23 cellular contexts compared by ENCODE assay signal in the genomic region with DNA sequence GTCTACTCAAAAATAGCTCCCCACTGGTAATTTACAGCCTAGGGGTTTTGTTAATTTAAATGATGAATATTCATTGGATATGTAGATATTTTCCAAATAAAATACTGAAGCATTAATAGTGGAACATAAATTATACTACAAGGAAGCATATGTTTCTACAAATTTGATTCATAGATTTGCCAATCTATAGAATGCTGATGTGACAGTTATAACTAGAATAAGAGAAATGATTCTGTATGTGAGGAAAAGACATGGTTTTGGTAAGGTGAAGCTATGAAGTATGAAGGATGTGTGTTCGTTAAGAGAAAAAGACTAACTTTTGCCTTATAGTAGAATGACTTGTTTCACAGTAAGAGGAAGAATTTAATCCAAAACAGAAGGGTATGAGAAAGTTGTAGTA.
"Had no signal": no experiment of that assay in that cellular context is flagged by ENCODE, and none has a peak within 500 bp of the region (broad histone marks: within the 10 kb centered on the region; RNA-seq: fewer than 3 reads in every experiment).

No MANE protein-coding gene starts in this region.

- H3K27me3 Mint-ChIP-seq: activated B cell treated with CpG ODN at 0.5 μM for 24 hours; activated CD4-positive, alpha-beta T cell treated with anti-CD3 and anti-CD28 coated beads, Interleukin-2, amount 10 ng/mL, durations not matched to agents 24 days and 14 days; T-helper 17 cell had no signal

- H3K4me1 Mint-ChIP-seq: activated B cell treated with CpG ODN at 0.5 μM for 24 hours; activated CD4-positive, alpha-beta T cell treated with anti-CD3 and anti-CD28 coated beads, Interleukin-2, amount 10 ng/mL, durations not matched to agents 24 days and 14 days had no signal

- H3K4me3 Mint-ChIP-seq: activated B cell treated with CpG ODN at 0.5 μM for 24 hours; activated CD4-positive, alpha-beta T cell treated with anti-CD3 and anti-CD28 coated beads, Interleukin-2, amount 10 ng/mL, durations not matched to agents 24 days and 14 days; T-helper 17 cell had no signal

- H3K27ac Mint-ChIP-seq: activated B cell treated with CpG ODN at 0.5 μM for 24 hours; activated CD4-positive, alpha-beta T cell treated with anti-CD3 and anti-CD28 coated beads, Interleukin-2, amount 10 ng/mL, durations not matched to agents 24 days and 14 days; T-helper 17 cell had no signal

- ATAC-seq: PC-3, T-helper 17 cell had no signal

- H3K9me3 Mint-ChIP-seq: activated CD4-positive, alpha-beta T cell treated with anti-CD3 and anti-CD28 coated beads, Interleukin-2, amount 10 ng/mL, durations not matched to agents 24 days and 14 days had no signal

- DNase-seq: activated B cell treated with CpG ODN at 0.5 μM for 24 hours; activated CD4-positive, alpha-beta T cell treated with anti-CD3 and anti-CD28 coated beads for 1 hour; activated CD4-positive, alpha-beta T cell treated with anti-CD3 and anti-CD28 coated beads, Interleukin-2, amount 10 ng/mL, durations not matched to agents 24 days and 14 days; activated CD4-positive, alpha-beta T cell treated with anti-CD3 and anti-CD28 coated beads, Interleukin-2, amount 50 U/mL, for 48 hours; activated CD8-positive, alpha-beta memory T cell treated with anti-CD3 and anti-CD28 coated beads, Interleukin-2, amount 50 U/mL, for 48 hours; activated gamma-delta T cell treated with Interleukin-2 at 50 U/mL for 16 hours; activated naive CD4-positive, alpha-beta T cell treated with anti-CD3 and anti-CD28 coated beads, Interleukin-2, amount 50 U/mL, for 16 hours; activated T-cell treated with anti-CD3 and anti-CD28 coated beads, Interleukin-2, amount 50 U/mL, for 1 hour; adrenal gland; anterior cingulate cortex; cerebellar nuclear complex; Kasumi-1; KBM-7; NCI-H1048; NCI-H146; NCI-H187 treated with DMSO at 0.1 percent for 48 hours; NCI-H2081 treated with DMSO at 0.1 percent for 48 hours; NCI-H446; NCI-H524; PC-3; SHP77; T-helper 17 cell; T-helper 9 cell had no signal
